In the genomic region with DNA sequence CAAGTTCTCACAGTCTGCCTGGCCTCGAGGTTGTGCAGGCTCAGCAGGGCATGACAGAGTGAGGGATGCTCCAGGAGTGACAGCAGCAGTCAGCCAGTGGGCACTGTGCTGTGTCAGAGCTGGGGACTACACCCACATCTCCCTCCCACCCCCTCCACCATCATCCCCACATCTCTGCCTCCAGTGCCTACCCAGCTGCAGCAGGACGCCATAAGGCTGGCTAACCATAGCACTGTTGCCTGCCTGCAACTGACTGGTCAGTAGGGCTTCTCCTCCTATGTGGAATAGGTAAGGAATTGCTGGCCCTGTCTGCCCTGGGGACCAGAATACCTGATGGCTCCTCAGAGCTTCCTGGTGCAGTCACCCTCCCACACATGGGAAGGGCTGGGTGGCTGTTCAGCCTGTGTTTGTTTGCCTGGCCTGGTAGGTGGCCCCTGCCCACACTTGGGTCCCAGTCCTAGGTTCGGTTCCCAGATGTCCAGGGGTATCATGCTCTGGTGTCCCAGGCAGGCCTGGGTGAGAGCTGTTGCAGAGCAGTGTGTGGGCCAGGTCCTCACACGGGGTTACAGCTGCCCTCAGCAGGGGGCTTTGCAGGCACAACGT, we compare ENCODE assay signal across 1 cellular context.
A peak's percentile ranks its signal among the peaks of the same experiment; 100 is the strongest.
TF ChIP-seq lines count a peak whose summit lies in the region.

No MANE protein-coding gene starts in this region.

TF ChIP-seq in HCT116, 20 proteins besides CTCF, POLR2A, EP300 and RAD21:
- TF ChIP-seq EZH2phosphoT487 (IDR thresholded peaks at IDR 0.05; ENCODE audit: borderline replicate concordance) (no peak), POLR2AphosphoS5 (IDR thresholded peaks at IDR 0.05; ENCODE audit: low read depth, low read length) (0 out of 2 replicates have a peak, but pooled peaks have one; percentile 4), EZH2 (IDR thresholded peaks at IDR 0.05) (no peak), ELF1 (IDR thresholded peaks at IDR 0.05; ENCODE audit: borderline replicate concordance, low read depth) (no peak), ZFX (IDR thresholded peaks at IDR 0.05) (no peak), SRF (IDR thresholded peaks at IDR 0.05; ENCODE audit: low read depth) (no peak)
